In the genomic region with DNA sequence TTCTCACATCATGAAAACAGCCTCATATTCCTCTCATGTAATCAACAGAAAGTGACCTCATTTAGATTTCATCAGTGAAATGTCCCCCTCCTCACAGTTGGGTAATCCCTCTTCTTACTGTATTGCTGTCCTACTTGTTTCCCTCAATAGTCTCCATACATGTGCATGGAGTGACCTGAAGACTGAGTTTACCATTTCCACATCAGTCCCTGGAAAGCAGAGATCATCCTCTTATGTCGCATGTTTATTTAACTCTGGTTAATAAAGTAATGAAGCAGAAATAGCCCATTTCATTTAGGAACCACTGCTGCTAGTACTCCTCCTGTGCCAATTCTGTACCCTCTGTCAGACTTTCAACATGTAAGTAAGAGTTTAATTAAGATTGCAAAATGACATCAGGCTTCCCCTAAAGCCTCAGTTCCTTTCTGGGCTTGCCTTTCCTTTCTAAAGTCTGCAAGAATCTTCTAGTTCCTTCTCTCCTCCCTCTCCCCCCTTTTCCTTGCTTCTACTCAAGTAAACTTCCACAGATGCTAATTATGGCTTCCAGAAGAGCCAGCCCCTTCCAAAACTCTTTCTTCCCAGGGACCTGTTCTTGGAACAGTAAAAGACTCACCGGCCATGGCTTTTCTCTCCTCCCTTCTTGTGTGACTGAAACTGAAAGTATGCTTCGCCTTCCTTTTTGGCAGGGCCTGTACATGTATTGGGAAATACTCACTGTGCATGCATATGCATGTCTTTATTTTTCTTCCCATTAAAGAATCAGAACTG, we compare ENCODE assay signal across 8 cellular contexts. TPM values are rescaled to one million over a fixed set of nuclear protein-coding genes. Genes with fewer than 3 reads are reported as not detected.
DNase-seq lines count a peak whose midpoint lies in the region; ATAC-seq, FAIRE-seq and TF ChIP-seq lines count a peak whose summit lies in the region.
"Not testable (repeated sequence)": the region's sequence is repeated elsewhere in the genome, so short reads cannot be mapped to it uniquely, and the experiment has no call there.

TSS of gene CASP1 (minus strand) at position 651 of the 768 bp plus-strand sequence. CDS start at position 620, 31 bp downstream.

- H3K4me2 ChIP-seq in Loucy (ENCODE audit: low read depth, low read length, poor library complexity, severe bottlenecking) (peak within 1 kb of the TSS; percentile 61), keratinocyte (ENCODE audit: control insufficient read depth, extremely low read depth, insufficient read depth, low read depth, low read length) (peak within 1 kb of the TSS; percentile 63)

- dilution Hi-C loops in keratinocyte (cut with MboI; ENCODE audit: extremely low pct_ligation_motif_present, low sequenced_read_pairs) = not testable (repeated sequence)

- ATAC-seq in GM18907 (IDR thresholded peaks at IDR 0.05; ENCODE audit: unreplicated experiment) = peak; percentile 98
- peak; percentile 96 for ATAC-seq in HG02852 (IDR thresholded peaks at IDR 0.05; ENCODE audit: unreplicated experiment)
- ATAC-seq in gastrocnemius medialis = peak; percentile 85 to 87

- H3K36me3 ChIP-seq in Loucy (ENCODE audit: insufficient read depth, low read length); keratinocyte (ENCODE audit: control insufficient read depth in 2 of 2, extremely low read depth in 1 of 2, insufficient read depth in 2 of 2, low read length in 2 of 2); gastrocnemius medialis: not testable (repeated sequence)

- not testable (repeated sequence) for H3K27me3 ChIP-seq in Loucy (ENCODE audit: insufficient read depth, low read length, poor library complexity, severe bottlenecking); keratinocyte (ENCODE audit: control insufficient read depth, extremely low read depth, insufficient read depth, low read length); gastrocnemius medialis

- H3K4me3 ChIP-seq in AG09309 (ENCODE audit: control insufficient read depth, low read depth, low read length) (peak within 1 kb of the TSS; percentile 25), Loucy (ENCODE audit: low read length, poor library complexity, severe bottlenecking) (peak within 1 kb of the TSS; percentile 52), keratinocyte (ENCODE audit: control insufficient read depth in 2 of 3, extremely low read depth in 1 of 3, insufficient read depth in 2 of 3, low read depth in 1 of 3, low read length in 3 of 3) (peak within 1 kb of the TSS; percentile 23 to 54 (median 45)), gastrocnemius medialis (peak within 1 kb of the TSS; percentile 30 to 49 (median 46))

- FAIRE-seq in keratinocyte (lab: Jason Lieb, UNC) = peak; percentile 88

- TF ChIP-seq CTCF in AG09309 (IDR thresholded peaks at IDR 0.05; ENCODE audit: control insufficient read depth, insufficient read depth, low read depth, low read length, missing control alignments); Loucy (conservative IDR thresholded peaks at IDR 0.05; ENCODE audit: low read length); keratinocyte (optimal IDR thresholded peaks at IDR 0.05 in 1 of 3, IDR thresholded peaks at IDR 0.05 in 1 of 3, conservative IDR thresholded peaks at IDR 0.05 in 1 of 3; ENCODE audit: extremely low read depth in 1 of 3, insufficient read depth in 2 of 3, low read length in 3 of 3); gastrocnemius medialis (IDR thresholded peaks at IDR 0.05 in 4 of 5, conservative IDR thresholded peaks at IDR 0.05 in 1 of 5): not testable (repeated sequence)

- H2AFZ ChIP-seq in Loucy (ENCODE audit: low read length) = peak within 1 kb of the TSS; percentile 64
- H2AFZ ChIP-seq in keratinocyte (ENCODE audit: control insufficient read depth, low read length) = peak within 1 kb of the TSS; percentile 46

- H3K9me1 ChIP-seq in keratinocyte (ENCODE audit: control insufficient read depth, extremely low read depth, insufficient read depth, low read length) = not testable (repeated sequence)

- not testable (repeated sequence) for H3K9me3 ChIP-seq in Loucy (ENCODE audit: insufficient read depth, low read depth, low read length); keratinocyte (ENCODE audit: control insufficient read depth, low read depth, low read length); gastrocnemius medialis

- in situ Hi-C loops in gastrocnemius medialis (cut with MboI; ENCODE audit: low sequenced_read_pairs in 4 of 4) = not testable (repeated sequence)

- not testable (repeated sequence) for H3F3A ChIP-seq in Loucy (ENCODE audit: low read depth)

- intact Hi-C loops in gastrocnemius medialis (cut with DNase I; ENCODE audit: low total_unique reads) = not testable (repeated sequence)

- peak in 1 of 2 donors; percentile 26 for TF ChIP-seq POLR2A in gastrocnemius medialis (IDR thresholded peaks at IDR 0.05)

- peak within 1 kb of the TSS; percentile 53 for H3K27ac ChIP-seq in keratinocyte (ENCODE audit: control insufficient read depth, insufficient read depth, low read length)
- peak within 1 kb of the TSS; percentile 56 to 66 (median 60) for H3K27ac ChIP-seq in gastrocnemius medialis

- not testable (repeated sequence) for H3K9me2 ChIP-seq in Loucy (replicated peaks; ENCODE audit: low read depth, low read length)

- DNase-seq in AG09309 (ENCODE audit: low read depth) (peak; percentile 41), cerebellum (ENCODE audit: low spot score) (peak; percentile 2)
- DNase-seq in activated CD4-positive, alpha-beta T cell treated with anti-CD3 and anti-CD28 coated beads for 48 hours = peak; percentile 39
- not testable (repeated sequence) for DNase-seq in keratinocyte (ENCODE audit: low read depth, low spot score); gastrocnemius medialis

- H3K9ac ChIP-seq in Loucy (ENCODE audit: low read depth, low read length, poor library complexity, severe bottlenecking) (peak within 1 kb of the TSS; percentile 53), keratinocyte (ENCODE audit: control insufficient read depth, extremely low read depth, insufficient read depth, low read length) (peak within 1 kb of the TSS; percentile 46)

- peaks cover 19% of the 10 kb centered on the region for H3K4me1 ChIP-seq in Loucy (ENCODE audit: insufficient read depth, low read length, poor library complexity, severe bottlenecking)
- H3K4me1 ChIP-seq in keratinocyte (ENCODE audit: control insufficient read depth, extremely low read depth, insufficient read depth, low read length); gastrocnemius medialis: not testable (repeated sequence)

- H3K79me2 ChIP-seq in Loucy (ENCODE audit: insufficient read depth, low read length); keratinocyte (ENCODE audit: control insufficient read depth, insufficient read depth, low read length): not testable (repeated sequence)

- not testable (repeated sequence) for H4K20me1 ChIP-seq in Loucy (ENCODE audit: insufficient read depth, low read length, poor library complexity, severe bottlenecking); keratinocyte (ENCODE audit: control insufficient read depth, extremely low read depth, insufficient read depth, low read length)

RNA-seq across cellular contexts. Expression of gene CASP1, which starts in this region (rescaled TPM):
- total RNA-seq in cerebellum = 2.3 TPM
- polyA plus RNA-seq in keratinocyte = 30.7 to 69.1 TPM (median 56.0 TPM) in 3 replicates
- 122 TPM for polyA plus RNA-seq in keratinocyte (2011; ENCODE audit: low read depth)
- 43.6 and 54.5 TPM in 2 replicates for polyA plus RNA-seq in keratinocyte (2011; cell fraction: cytosol; rRNA removed)
- polyA plus RNA-seq in keratinocyte (2011; cell fraction: nucleus; rRNA removed) = 43.5 and 50.7 TPM in 2 replicates
- polyA plus RNA-seq in keratinocyte (2012; ENCODE audit: low replicate concordance) = 68.6 and 117 TPM in 2 replicates
- 1.2 to 38.5 TPM (median 23.0 TPM) in 3 replicates for polyA minus RNA-seq in keratinocyte
- polyA minus RNA-seq in keratinocyte (2011; cell fraction: cytosol; rRNA and poly(A)+ RNA removed) = 27.4 TPM
- 13.1 and 18.5 TPM in 2 replicates for polyA minus RNA-seq in keratinocyte (2011; cell fraction: nucleus; rRNA and poly(A)+ RNA removed)
- total RNA-seq in gastrocnemius medialis = 1 to 10 TPM; 1.1 to 7.8 (median 3.5) TPM
